Comparison of ENCODE assay signal across 12 cellular contexts in the genomic region with DNA sequence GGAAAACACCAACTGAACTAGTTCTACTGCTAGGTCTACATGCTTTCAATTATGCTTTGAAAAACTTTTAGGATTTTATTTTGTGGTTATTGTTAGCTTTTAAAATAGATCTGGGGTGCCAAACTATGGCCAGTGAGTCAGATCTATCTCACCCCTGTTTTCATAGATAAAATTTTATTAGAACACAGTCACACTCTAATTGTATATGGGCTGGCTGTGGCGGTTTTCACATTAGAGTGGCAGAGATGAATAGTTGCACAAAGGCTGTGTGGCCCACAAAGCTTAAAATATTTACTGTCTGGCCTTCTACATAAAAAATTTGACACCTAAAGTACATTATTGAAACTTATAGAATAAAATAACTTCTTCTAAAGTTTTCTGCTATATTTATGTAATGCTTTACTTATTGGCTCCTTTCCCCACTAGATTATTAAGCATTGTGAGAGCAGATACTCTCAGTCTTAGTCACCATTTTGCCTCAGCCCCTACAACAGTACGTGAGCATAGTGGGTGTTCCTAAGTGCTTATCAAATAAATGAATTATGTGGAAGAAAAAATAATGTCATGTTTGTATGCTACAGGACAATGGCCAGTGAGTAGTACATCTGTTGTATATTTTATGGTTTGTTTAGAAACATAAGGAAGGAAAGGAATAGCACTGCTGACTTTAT. TPM values are rescaled to one million over a fixed set of nuclear protein-coding genes. Genes with fewer than 3 reads are reported as not detected.
DNase-seq lines count a peak whose midpoint lies in the region; ATAC-seq, FAIRE-seq and TF ChIP-seq lines count a peak whose summit lies in the region.
"Had no signal": no experiment of that assay in that cellular context is flagged by ENCODE, and none has a peak within 500 bp of the region (broad histone marks: within the 10 kb centered on the region; RNA-seq: fewer than 3 reads in every experiment).

No MANE protein-coding gene starts in this region.

- dilution Hi-C loops in endothelial cell of umbilical vein (cut with MboI; ENCODE audit: extremely low pct_ligation_motif_present, low sequenced_read_pairs): no loop called here

- H3K36me3 ChIP-seq in endothelial cell of umbilical vein (ENCODE audit: control insufficient read depth in 2 of 2, extremely low read depth in 1 of 2, insufficient read depth in 2 of 2, low read length in 2 of 2): peaks cover 0 to 5% of the 10 kb centered on the region in 2 experiments

- peaks cover 22% of the 10 kb centered on the region for H3K36me3 Mint-ChIP-seq in activated CD4-positive, alpha-beta T cell treated with anti-CD3 and anti-CD28 coated beads, Interleukin-2, amount 10 ng/mL, durations not matched to agents 24 days and 14 days (ENCODE audit: low read depth)
- peaks cover 2 to 10% of the 10 kb centered on the region in 2 donors for H3K36me3 Mint-ChIP-seq in activated T-cell treated with anti-CD3 and anti-CD28 coated beads, Interleukin-2, amount 50 U/mL, for 72 hours (ENCODE audit: insufficient read depth in 2 of 2)

- no peak for TF ChIP-seq CTCF in endothelial cell of umbilical vein (IDR thresholded peaks at IDR 0.05; ENCODE audit: extremely low read depth in 1 of 2, insufficient read depth in 1 of 2, low read depth in 1 of 2, low read length in 2 of 2)

- no peaks in the 10 kb centered on the region for H3K9me3 Mint-ChIP-seq in activated CD4-positive, alpha-beta T cell treated with anti-CD3 and anti-CD28 coated beads, Interleukin-2, amount 10 ng/mL, durations not matched to agents 24 days and 14 days
- no peaks in the 10 kb centered on the region for H3K9me3 Mint-ChIP-seq in activated T-cell treated with anti-CD3 and anti-CD28 coated beads, Interleukin-2, amount 50 U/mL, for 72 hours
- H3K9me3 Mint-ChIP-seq: natural killer cell treated with Interleukin-12 subunit alpha and Interleukin-12 subunit beta and Interleukin-15 and Interleukin-18, amount 100 ng/mL, for 72 hours had no signal

- H3K79me2 ChIP-seq in endothelial cell of umbilical vein (ENCODE audit: control insufficient read depth, insufficient read depth, low read length): peaks cover 15% of the 10 kb centered on the region

- CTCF ChIA-PET in endothelial cell of umbilical vein (lab: Charles Lee): no interaction called here

- no TSS peak for BruUV-seq in endothelial cell of umbilical vein (replicated peaks; lab: Mats Ljungman, UMichigan)

- H3K27me3 ChIP-seq in endothelial cell of umbilical vein (ENCODE audit: control insufficient read depth in 2 of 2, insufficient read depth in 2 of 2, low read length in 2 of 2): no peaks in the 10 kb centered on the region

- DNase-seq in AG20443 (ENCODE audit: low spot score): peak; percentile 24
- peak; percentile 26 for DNase-seq in endothelial cell of umbilical vein (ENCODE audit: low read depth, low spot score)
- DNase-seq in activated CD4-positive, alpha-beta T cell treated with anti-CD3 and anti-CD28 coated beads, Interleukin-2, amount 10 ng/mL, durations not matched to agents 24 days and 14 days: no peak
- DNase-seq in activated T-cell treated with anti-CD3 and anti-CD28 coated beads, Interleukin-2, amount 50 U/mL, for 72 hours: no peak
- no peak for DNase-seq in SKM-1 (lab: John Stamatoyannopoulos, UW; ENCODE audit: unreplicated experiment)
- DNase-seq: activated CD8-positive, alpha-beta memory T cell treated with anti-CD3 and anti-CD28 coated beads, Interleukin-2, amount 50 U/mL, for 48 hours; KBM-7 had no signal

- no peak overlapping the region for H3K9ac ChIP-seq in endothelial cell of umbilical vein (replicated peaks; ENCODE audit: extremely low read depth, insufficient read depth, low read length)

- H3K27me3 Mint-ChIP-seq in activated CD4-positive, alpha-beta T cell treated with anti-CD3 and anti-CD28 coated beads, Interleukin-2, amount 10 ng/mL, durations not matched to agents 24 days and 14 days: no peaks in the 10 kb centered on the region
- no peaks in the 10 kb centered on the region for H3K27me3 Mint-ChIP-seq in activated T-cell treated with anti-CD3 and anti-CD28 coated beads, Interleukin-2, amount 50 U/mL, for 72 hours (ENCODE audit: low read depth)
- H3K27me3 Mint-ChIP-seq: B cell; natural killer cell treated with Interleukin-12 subunit alpha and Interleukin-12 subunit beta and Interleukin-15 and Interleukin-18, amount 100 ng/mL, for 72 hours had no signal

- POLR2A ChIA-PET in endothelial cell of umbilical vein (lab: Charles Lee): no interaction called here

- no peak overlapping the region for H3K27ac ChIP-seq in endothelial cell of umbilical vein (ENCODE audit: insufficient read depth, low read depth, low read length)

- peaks cover 8% of the 10 kb centered on the region for H3K4me1 ChIP-seq in endothelial cell of umbilical vein (ENCODE audit: control insufficient read depth, extremely low read depth, insufficient read depth, low read length)

- peaks cover 14% of the 10 kb centered on the region for H3K4me1 Mint-ChIP-seq in activated CD4-positive, alpha-beta T cell treated with anti-CD3 and anti-CD28 coated beads, Interleukin-2, amount 10 ng/mL, durations not matched to agents 24 days and 14 days
- peaks cover 19% of the 10 kb centered on the region for H3K4me1 Mint-ChIP-seq in activated T-cell treated with anti-CD3 and anti-CD28 coated beads, Interleukin-2, amount 50 U/mL, for 72 hours (ENCODE audit: low read depth)

- no peak overlapping the region for H2AFZ ChIP-seq in endothelial cell of umbilical vein (ENCODE audit: low read depth, low read length)

- no peaks in the 10 kb centered on the region for H4K20me1 ChIP-seq in endothelial cell of umbilical vein (replicated peaks; ENCODE audit: control insufficient read depth, extremely low read depth, insufficient read depth, low read length)

- H3K4me3 Mint-ChIP-seq in activated CD4-positive, alpha-beta T cell treated with anti-CD3 and anti-CD28 coated beads, Interleukin-2, amount 10 ng/mL, durations not matched to agents 24 days and 14 days: no peak overlapping the region
- H3K4me3 Mint-ChIP-seq in activated T-cell treated with anti-CD3 and anti-CD28 coated beads, Interleukin-2, amount 50 U/mL, for 72 hours: no peak overlapping the region
- H3K4me3 Mint-ChIP-seq: B cell; natural killer cell treated with Interleukin-12 subunit alpha and Interleukin-12 subunit beta and Interleukin-15 and Interleukin-18, amount 100 ng/mL, for 72 hours had no signal

- H3K27ac Mint-ChIP-seq in activated CD4-positive, alpha-beta T cell treated with anti-CD3 and anti-CD28 coated beads, Interleukin-2, amount 10 ng/mL, durations not matched to agents 24 days and 14 days: no peak overlapping the region
- no peak overlapping the region for H3K27ac Mint-ChIP-seq in activated T-cell treated with anti-CD3 and anti-CD28 coated beads, Interleukin-2, amount 50 U/mL, for 72 hours
- H3K27ac Mint-ChIP-seq: B cell; natural killer cell treated with Interleukin-12 subunit alpha and Interleukin-12 subunit beta and Interleukin-15 and Interleukin-18, amount 100 ng/mL, for 72 hours had no signal

- no peak overlapping the region for H3K4me3 ChIP-seq in endothelial cell of umbilical vein (replicated peaks in 1 of 3; ENCODE audit: insufficient read depth in 1 of 3, low read depth in 1 of 3, low read length in 3 of 3)

- no peaks in the 10 kb centered on the region for H3K9me1 ChIP-seq in endothelial cell of umbilical vein (replicated peaks; ENCODE audit: control insufficient read depth, extremely low read depth, insufficient read depth, low read length)

- no peaks in the 10 kb centered on the region for H3K9me3 ChIP-seq in endothelial cell of umbilical vein (replicated peaks; ENCODE audit: control insufficient read depth, insufficient read depth, low read length)

- FAIRE-seq in endothelial cell of umbilical vein (lab: Jason Lieb, UNC): no peak

- intact Hi-C loops in endothelial cell of umbilical vein (cut with micrococcal nuclease): loop anchor here (10.0 kb wide), 1 partner anchor 212 kb away; a partner anchor contains a TSS
- intact Hi-C loops in activated CD4-positive, alpha-beta T cell treated with anti-CD3 and anti-CD28 coated beads, Interleukin-2, amount 10 ng/mL, durations not matched to agents 24 days and 14 days (cut with micrococcal nuclease): loop anchor here (10.0 kb wide), 1 partner anchor 1088 kb away; no protein-coding TSS in a partner anchor

- H3K4me2 ChIP-seq in endothelial cell of umbilical vein (ENCODE audit: insufficient read depth, low read length): peak overlapping the region; percentile 3

- ATAC-seq in GM21367 (IDR thresholded peaks at IDR 0.05; ENCODE audit: unreplicated experiment): peak; percentile 37
- peak; percentile 58 for ATAC-seq in HG03442 (IDR thresholded peaks at IDR 0.05; ENCODE audit: unreplicated experiment)
- no peak for ATAC-seq in GM19023 (IDR thresholded peaks at IDR 0.05; ENCODE audit: unreplicated experiment)
- no peak for ATAC-seq in activated T-cell treated with anti-CD3 and anti-CD28 coated beads, Interleukin-2, amount 50 U/mL, for 72 hours (replicated peaks in 1 of 2)
- ATAC-seq: natural killer cell treated with Interleukin-12 subunit alpha and Interleukin-12 subunit beta and Interleukin-15 and Interleukin-18, amount 100 ng/mL, for 72 hours had no signal

- no peak for TF ChIP-seq POLR2A in endothelial cell of umbilical vein (IDR thresholded peaks at IDR 0.05; ENCODE audit: low read depth, low read length)

RNA-seq across cellular contexts. Expression of a gene that starts 5.4 kb away (rescaled TPM):
- total RNA-seq in endothelial cell of umbilical vein: 25.8 and 29.9 TPM in 2 replicates
- polyA plus RNA-seq in endothelial cell of umbilical vein: 4.8 and 5.7 TPM in 2 replicates
- polyA plus RNA-seq in endothelial cell of umbilical vein (2011; cell fraction: cytosol; rRNA removed): 10.1 TPM in 2 replicates
- polyA plus RNA-seq in endothelial cell of umbilical vein (2011; cell fraction: nucleus; rRNA removed): 5.4 and 9.9 TPM in 2 replicates
- 14.3 and 24.5 TPM in 2 replicates for polyA plus RNA-seq in endothelial cell of umbilical vein (2012)
- polyA minus RNA-seq in endothelial cell of umbilical vein: 9.0 and 11.8 TPM in 2 replicates
- 12.8 TPM for polyA minus RNA-seq in endothelial cell of umbilical vein (2011; cell fraction: cytosol; rRNA and poly(A)+ RNA removed)
- polyA minus RNA-seq in endothelial cell of umbilical vein (2011; cell fraction: nucleus; rRNA and poly(A)+ RNA removed): 6.4 and 17.3 TPM in 2 replicates
- 46.7 and 47.5 TPM in 2 replicates for total RNA-seq in activated CD4-positive, alpha-beta T cell treated with anti-CD3 and anti-CD28 coated beads, Interleukin-2, amount 10 ng/mL, durations not matched to agents 24 days and 14 days
- 10 to 100 TPM; 16.9 to 18.5 TPM for total RNA-seq in activated T-cell treated with anti-CD3 and anti-CD28 coated beads, Interleukin-2, amount 50 U/mL, for 72 hours

RNA-seq across cellular contexts. Expression of a gene that starts 35.1 kb away (rescaled TPM):
- 15.7 and 18.0 TPM in 2 replicates for total RNA-seq in endothelial cell of umbilical vein
- polyA plus RNA-seq in endothelial cell of umbilical vein: 5.1 and 7.6 TPM in 2 replicates
- 9.8 and 11.9 TPM in 2 replicates for polyA plus RNA-seq in endothelial cell of umbilical vein (2011; cell fraction: cytosol; rRNA removed)
- 15.3 and 20.2 TPM in 2 replicates for polyA plus RNA-seq in endothelial cell of umbilical vein (2011; cell fraction: nucleus; rRNA removed)
- polyA plus RNA-seq in endothelial cell of umbilical vein (2012): 11.8 and 18.7 TPM in 2 replicates
- polyA minus RNA-seq in endothelial cell of umbilical vein: 2.6 and 3.9 TPM in 2 replicates
- polyA minus RNA-seq in endothelial cell of umbilical vein (2011; cell fraction: cytosol; rRNA and poly(A)+ RNA removed): 5.2 TPM
- polyA minus RNA-seq in endothelial cell of umbilical vein (2011; cell fraction: nucleus; rRNA and poly(A)+ RNA removed): 6.9 and 7.8 TPM in 2 replicates
- total RNA-seq in activated CD4-positive, alpha-beta T cell treated with anti-CD3 and anti-CD28 coated beads, Interleukin-2, amount 10 ng/mL, durations not matched to agents 24 days and 14 days: 42.0 and 44.1 TPM in 2 replicates
- total RNA-seq in activated T-cell treated with anti-CD3 and anti-CD28 coated beads, Interleukin-2, amount 50 U/mL, for 72 hours: 10 to 100 TPM; 22.3 to 32.0 TPM

RNA-seq across cellular contexts. Expression of a gene that starts 35.1 kb away (rescaled TPM):
- total RNA-seq in endothelial cell of umbilical vein: 13.1 and 13.6 TPM in 2 replicates
- 4.1 and 4.8 TPM in 2 replicates for polyA plus RNA-seq in endothelial cell of umbilical vein
- polyA plus RNA-seq in endothelial cell of umbilical vein (2011; cell fraction: cytosol; rRNA removed): 4.6 and 4.7 TPM in 2 replicates
- polyA plus RNA-seq in endothelial cell of umbilical vein (2011; cell fraction: nucleus; rRNA removed): 8.3 and 9.7 TPM in 2 replicates
- polyA plus RNA-seq in endothelial cell of umbilical vein (2012): 8.3 and 10.6 TPM in 2 replicates
- polyA minus RNA-seq in endothelial cell of umbilical vein: 12.1 and 15.2 TPM in 2 replicates
- 14.5 TPM for polyA minus RNA-seq in endothelial cell of umbilical vein (2011; cell fraction: cytosol; rRNA and poly(A)+ RNA removed)
- polyA minus RNA-seq in endothelial cell of umbilical vein (2011; cell fraction: nucleus; rRNA and poly(A)+ RNA removed): 16.1 and 17.5 TPM in 2 replicates
- 28.9 and 30.3 TPM in 2 replicates for total RNA-seq in activated CD4-positive, alpha-beta T cell treated with anti-CD3 and anti-CD28 coated beads, Interleukin-2, amount 10 ng/mL, durations not matched to agents 24 days and 14 days
- total RNA-seq in activated T-cell treated with anti-CD3 and anti-CD28 coated beads, Interleukin-2, amount 50 U/mL, for 72 hours: 10 to 100 TPM; 19.8 to 26.3 TPM

RNA-seq across cellular contexts. Expression of a gene that starts 35.4 kb away (rescaled TPM):
- total RNA-seq in endothelial cell of umbilical vein: 0.58 and 0.99 TPM in 2 replicates
- polyA plus RNA-seq in endothelial cell of umbilical vein: 0.25 and 0.40 TPM in 2 replicates
- 0.35 and 0.37 TPM in 2 replicates for polyA plus RNA-seq in endothelial cell of umbilical vein (2011; cell fraction: cytosol; rRNA removed)
- 0.73 and 1.6 TPM in 2 replicates for polyA plus RNA-seq in endothelial cell of umbilical vein (2011; cell fraction: nucleus; rRNA removed)
- polyA plus RNA-seq in endothelial cell of umbilical vein (2012): 0.83 and 0.96 TPM in 2 replicates
- not detected in 2 replicates for polyA minus RNA-seq in endothelial cell of umbilical vein
- not detected for polyA minus RNA-seq in endothelial cell of umbilical vein (2011; cell fraction: cytosol; rRNA and poly(A)+ RNA removed)
- 0.77 TPM in 1 of 2 replicates, not detected in the other for polyA minus RNA-seq in endothelial cell of umbilical vein (2011; cell fraction: nucleus; rRNA and poly(A)+ RNA removed)
- 0.62 and 0.70 TPM in 2 replicates for total RNA-seq in activated CD4-positive, alpha-beta T cell treated with anti-CD3 and anti-CD28 coated beads, Interleukin-2, amount 10 ng/mL, durations not matched to agents 24 days and 14 days
- 1 to 10 TPM; 2.9 to 3.2 TPM for total RNA-seq in activated T-cell treated with anti-CD3 and anti-CD28 coated beads, Interleukin-2, amount 50 U/mL, for 72 hours

Comparison
In these comparisons a context has a peak if more than half of its experiments do, and no peak if none do; other contexts are left out.
1. DNase-seq: peak in AG20443 (single experiment) and endothelial cell of umbilical vein (single experiment); none in activated CD4-positive, alpha-beta T cell treated with anti-CD3 and anti-CD28 coated beads, Interleukin-2, amount 10 ng/mL, durations not matched to agents 24 days and 14 days (single experiment), activated T-cell treated with anti-CD3 and anti-CD28 coated beads, Interleukin-2, amount 50 U/mL, for 72 hours (0 of 2) and SKM-1 (single experiment).
2. ATAC-seq: peak in GM21367 (single experiment) and HG03442 (single experiment); none in GM19023 (single experiment) and activated T-cell treated with anti-CD3 and anti-CD28 coated beads, Interleukin-2, amount 50 U/mL, for 72 hours (0 of 2).